Comparison of ENCODE assay signal across 8 cellular contexts in genomic region chr17:28335201-28335958, GRCh38. TPM values are rescaled to one million over a fixed set of nuclear protein-coding genes. Genes with fewer than 3 reads are reported as not detected.
DNase-seq lines count a peak whose midpoint lies in the region; TF ChIP-seq lines count a peak whose summit lies in the region.

Gene IFT20 (minus strand): TSS chr17:28335472. CDS start chr17:28331985, 3,487 bp downstream.
Gene TNFAIP1 (plus strand): TSS chr17:28335761. CDS start chr17:28339522, 3,761 bp downstream.

- H3K4me1 ChIP-seq in neuron (ENCODE audit: insufficient read depth, low read length) (peaks cover 18% of the 10 kb centered on the region), subcutaneous abdominal adipose tissue (ENCODE audit: control insufficient read depth in 5 of 5, insufficient read depth in 5 of 5, low read length in 5 of 5) (peaks cover 18 to 55% (median 37%) of the 10 kb centered on the region in 5 donors)

- peak within 1 kb of the TSS; percentile 89 to 96 (median 94) for H3K9ac ChIP-seq in subcutaneous abdominal adipose tissue (ENCODE audit: low read length in 5 of 5)

- H3K4me3 Mint-ChIP-seq in activated naive CD4-positive, alpha-beta T cell treated with anti-CD3 and anti-CD28 coated beads for 36 hours: peak within 1 kb of the TSS; percentile 95

- H3K9me3 ChIP-seq in neuron (ENCODE audit: low read length) (no peaks in the 10 kb centered on the region), subcutaneous abdominal adipose tissue (ENCODE audit: control insufficient read depth in 5 of 5, low read length in 5 of 5) (no peaks in the 10 kb centered on the region)

- no peaks in the 10 kb centered on the region for H3K9me3 Mint-ChIP-seq in activated naive CD4-positive, alpha-beta T cell treated with anti-CD3 and anti-CD28 coated beads for 36 hours

- H3K4me3 ChIP-seq in HFF-Myc (replicated peaks; ENCODE audit: low read depth, low read length) (peak within 1 kb of the TSS; percentile 96), neuron (ENCODE audit: low read length) (peak within 1 kb of the TSS; percentile 64), subcutaneous abdominal adipose tissue (ENCODE audit: low read depth in 1 of 5, low read length in 5 of 5) (peak within 1 kb of the TSS; percentile 91 to 95 (median 94))

- CTCF ChIA-PET in activated naive CD4-positive, alpha-beta T cell treated with anti-CD3 and anti-CD28 coated beads for 36 hours (lab: Charles Lee): interaction anchor here (0.6 to 1.8 kb wide), 11 partner anchors 10 to 530 kb away, joined by 3 to 7 read pairs (median 3); partner anchors contain the start of gene POLDIP2

- no peaks in the 10 kb centered on the region for H3K27me3 Mint-ChIP-seq in activated naive CD4-positive, alpha-beta T cell treated with anti-CD3 and anti-CD28 coated beads for 36 hours (ENCODE audit: low read depth)

- intact Hi-C loops in activated naive CD4-positive, alpha-beta T cell treated with anti-CD3 and anti-CD28 coated beads for 36 hours (cut with micrococcal nuclease): loop anchor here (1.0 to 10.0 kb wide), 11 partner anchors 8 to 616 kb away; partner anchors contain the start of genes NLK, PHF12, PIGS and POLDIP2

- peaks cover 2% of the 10 kb centered on the region for H3K36me3 Mint-ChIP-seq in activated naive CD4-positive, alpha-beta T cell treated with anti-CD3 and anti-CD28 coated beads for 36 hours (ENCODE audit: low read depth)

- peak within 1 kb of the TSS; percentile 56 for H2AFZ ChIP-seq in neuron (ENCODE audit: low read depth, low read length)

- TF ChIP-seq CTCF in HFF-Myc (IDR thresholded peaks at IDR 0.05; ENCODE audit: low read depth, low read length, missing control alignments): no peak

- DNase-seq in GM03348 (ENCODE audit: low spot score) (peak; percentile 97), HFF-Myc (ENCODE audit: extremely low read depth, low read depth) (peak; percentile 98), NAMALWA (ENCODE audit: low spot score) (peak; percentile 100), SK-N-DZ (ENCODE audit: low spot score) (peak; percentile 100), foreskin melanocyte (peak; percentile 100)
- DNase-seq in activated naive CD4-positive, alpha-beta T cell treated with anti-CD3 and anti-CD28 coated beads for 36 hours: peak; percentile 99

- H3K27me3 ChIP-seq in neuron (ENCODE audit: insufficient read depth, low read length) (no peaks in the 10 kb centered on the region), subcutaneous abdominal adipose tissue (ENCODE audit: control insufficient read depth in 5 of 5, insufficient read depth in 4 of 5, low read length in 5 of 5) (no peaks in the 10 kb centered on the region)

- peaks cover 34% of the 10 kb centered on the region for H3K4me1 Mint-ChIP-seq in activated naive CD4-positive, alpha-beta T cell treated with anti-CD3 and anti-CD28 coated beads for 36 hours (ENCODE audit: low read depth)

- H3K36me3 ChIP-seq in neuron (ENCODE audit: insufficient read depth, low read length) (peaks cover 25% of the 10 kb centered on the region), subcutaneous abdominal adipose tissue (ENCODE audit: control insufficient read depth in 5 of 5, insufficient read depth in 5 of 5, low read length in 5 of 5) (peaks cover 0 to 30% (median 30%) of the 10 kb centered on the region in 5 donors)

- H3K27ac Mint-ChIP-seq in activated naive CD4-positive, alpha-beta T cell treated with anti-CD3 and anti-CD28 coated beads for 36 hours: peak within 1 kb of the TSS; percentile 90

- H3K27ac ChIP-seq in subcutaneous abdominal adipose tissue (ENCODE audit: low read depth, low read length): peak within 1 kb of the TSS; percentile 93

RNA-seq across cellular contexts. Expression of gene IFT20, which starts in this region (rescaled TPM):
- 78.1 and 81.4 TPM in 2 replicates for polyA plus RNA-seq in SK-N-DZ (2014; cell fraction: cytosol; rRNA removed)
- polyA plus RNA-seq in SK-N-DZ (2014; cell fraction: nucleus; rRNA removed): 145 and 146 TPM in 2 replicates
- 10 to 100 TPM; 17.9 to 18.1 TPM for total RNA-seq in activated naive CD4-positive, alpha-beta T cell treated with anti-CD3 and anti-CD28 coated beads for 36 hours

RNA-seq across cellular contexts. Expression of gene TNFAIP1, which starts in this region (rescaled TPM):
- polyA plus RNA-seq in SK-N-DZ (2014; cell fraction: cytosol; rRNA removed): 17.8 and 30.3 TPM in 2 replicates
- 17.7 and 29.3 TPM in 2 replicates for polyA plus RNA-seq in SK-N-DZ (2014; cell fraction: nucleus; rRNA removed)
- total RNA-seq in activated naive CD4-positive, alpha-beta T cell treated with anti-CD3 and anti-CD28 coated beads for 36 hours: 10 to 100 TPM; 18.6 to 18.7 TPM

Comparison
In these comparisons a context has a peak if more than half of its experiments do, and no peak if none do; other contexts are left out.
1. Peak in every context shown above with its lines: DNase-seq, H3K4me3 ChIP-seq and H3K27ac ChIP-seq.